ENCODE assay signal across 8 cellular contexts in the genomic region with DNA sequence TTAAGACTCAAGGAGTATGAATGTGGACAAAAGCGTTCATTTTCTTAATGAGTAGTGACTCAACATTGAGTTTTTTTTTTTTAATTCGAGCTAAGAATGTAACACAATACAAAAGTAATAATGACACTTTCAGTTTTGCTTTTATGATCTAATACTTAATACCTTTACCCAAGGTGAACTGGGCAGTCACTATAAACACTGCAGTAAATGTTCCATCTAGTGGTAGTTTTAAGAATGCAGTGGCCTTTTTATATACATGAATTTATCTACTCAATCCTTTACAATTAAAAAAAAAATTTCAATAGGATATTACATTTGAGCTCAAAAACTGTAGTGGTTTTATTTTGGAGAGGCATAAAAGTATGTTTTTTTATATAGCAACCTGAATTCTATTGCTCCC. TPM values are rescaled to one million over a fixed set of nuclear protein-coding genes. Genes with fewer than 3 reads are reported as not detected.
DNase-seq lines count a peak whose midpoint lies in the region; ATAC-seq lines count a peak whose summit lies in the region.

No MANE protein-coding gene starts in this region.

- peaks cover 8% of the 10 kb centered on the region for H3K36me3 Mint-ChIP-seq in activated CD4-positive, alpha-beta T cell treated with anti-CD3 and anti-CD28 coated beads for 36 hours (ENCODE audit: low read depth)
- H3K36me3 Mint-ChIP-seq in activated T-helper 17 cell treated with anti-CD3 and anti-CD28 coated beads, Interleukin-2, amount 50 U/mL, for 72 hours (ENCODE audit: low read depth): peaks cover 75% of the 10 kb centered on the region

- POLR2A ChIA-PET in activated CD4-positive, alpha-beta T cell treated with anti-CD3 and anti-CD28 coated beads for 36 hours (lab: Charles Lee): interaction anchor here (0.7 to 1.2 kb wide), 2 partner anchors 34 to 103 kb away, joined by 3 to 5 read pairs; partner anchors contain the start of gene PDK3

- peak overlapping the region; percentile 43 for H3K27ac Mint-ChIP-seq in activated CD4-positive, alpha-beta T cell treated with anti-CD3 and anti-CD28 coated beads for 36 hours
- H3K27ac Mint-ChIP-seq in activated T-helper 17 cell treated with anti-CD3 and anti-CD28 coated beads, Interleukin-2, amount 50 U/mL, for 72 hours: no peak overlapping the region

- H3K4me1 Mint-ChIP-seq in activated CD4-positive, alpha-beta T cell treated with anti-CD3 and anti-CD28 coated beads for 36 hours: peaks cover 23% of the 10 kb centered on the region
- H3K4me1 Mint-ChIP-seq in activated T-helper 17 cell treated with anti-CD3 and anti-CD28 coated beads, Interleukin-2, amount 50 U/mL, for 72 hours: no peaks in the 10 kb centered on the region

- peak; percentile 78 for ATAC-seq in activated CD4-positive, alpha-beta T cell treated with anti-CD3 and anti-CD28 coated beads for 36 hours
- ATAC-seq in HG03378 (IDR thresholded peaks at IDR 0.05; ENCODE audit: unreplicated experiment): peak; percentile 83
- peak; percentile 63 for ATAC-seq in activated T-helper 17 cell treated with anti-CD3 and anti-CD28 coated beads, Interleukin-2, amount 50 U/mL, for 72 hours (replicated peaks)

- H3K27me3 Mint-ChIP-seq in activated CD4-positive, alpha-beta T cell treated with anti-CD3 and anti-CD28 coated beads for 36 hours: no peaks in the 10 kb centered on the region
- no peaks in the 10 kb centered on the region for H3K27me3 Mint-ChIP-seq in activated T-helper 17 cell treated with anti-CD3 and anti-CD28 coated beads, Interleukin-2, amount 50 U/mL, for 72 hours

- CTCF ChIA-PET in activated CD4-positive, alpha-beta T cell treated with anti-CD3 and anti-CD28 coated beads for 36 hours (lab: Charles Lee): interaction anchor here (0.6 to 5.5 kb wide), 19 partner anchors 11 to 387 kb away, joined by 3 to 82 read pairs (median 4); no protein-coding TSS in a partner anchor

- intact Hi-C loops in activated CD4-positive, alpha-beta T cell treated with anti-CD3 and anti-CD28 coated beads for 36 hours (cut with DNase I, micrococcal nuclease): loop anchor here (1.0 to 10.0 kb wide), 6 partner anchors 18 to 237 kb away; partner anchors contain the start of gene PDK3 (in 1 of the 2)
- intact Hi-C loops in posterior vena cava (cut with DNase I): loop anchor here (5.0 to 10.0 kb wide), 4 partner anchors 102 to 492 kb away; partner anchors contain the start of gene SUPT20HL1 (in 1 of the 2)

- DNase-seq in activated CD4-positive, alpha-beta T cell treated with anti-CD3 and anti-CD28 coated beads for 36 hours: no peak
- DNase-seq in activated CD4-positive, alpha-beta T cell treated with anti-CD3 and anti-CD28 coated beads, Interleukin-2, amount 50 U/mL, for 4 hours: no peak
- DNase-seq in kidney tubule cell (ENCODE audit: low spot score) (peak; percentile 39), NCI-H1436 (lab: John Stamatoyannopoulos, UW) (no peak), posterior vena cava (ENCODE audit: low spot score) (no peak)
- DNase-seq in activated CD4-positive, alpha-beta T cell treated with anti-CD3 and anti-CD28 coated beads for 4 hours: no peak

- H3K4me3 Mint-ChIP-seq in activated CD4-positive, alpha-beta T cell treated with anti-CD3 and anti-CD28 coated beads for 36 hours: no peak overlapping the region
- peak overlapping the region; percentile 36 for H3K4me3 Mint-ChIP-seq in activated T-helper 17 cell treated with anti-CD3 and anti-CD28 coated beads, Interleukin-2, amount 50 U/mL, for 72 hours

- H3K9me3 Mint-ChIP-seq in activated CD4-positive, alpha-beta T cell treated with anti-CD3 and anti-CD28 coated beads for 36 hours (ENCODE audit: low read depth): no peaks in the 10 kb centered on the region
- no peaks in the 10 kb centered on the region for H3K9me3 Mint-ChIP-seq in activated T-helper 17 cell treated with anti-CD3 and anti-CD28 coated beads, Interleukin-2, amount 50 U/mL, for 72 hours

RNA-seq across cellular contexts. Expression of gene PDK3, which starts 33.9 kb away (rescaled TPM):
- total RNA-seq in activated CD4-positive, alpha-beta T cell treated with anti-CD3 and anti-CD28 coated beads for 36 hours: 10 to 100 TPM; 47.4 to 47.7 TPM
- total RNA-seq in activated T-helper 17 cell treated with anti-CD3 and anti-CD28 coated beads, Interleukin-2, amount 50 U/mL, for 72 hours: 10 to 100 TPM; 45.1 to 82.3 TPM
- total RNA-seq in posterior vena cava: 10 to 100 TPM; 58.0 to 67.3 TPM
